12 cellular contexts compared by ENCODE assay signal in the genomic region with DNA sequence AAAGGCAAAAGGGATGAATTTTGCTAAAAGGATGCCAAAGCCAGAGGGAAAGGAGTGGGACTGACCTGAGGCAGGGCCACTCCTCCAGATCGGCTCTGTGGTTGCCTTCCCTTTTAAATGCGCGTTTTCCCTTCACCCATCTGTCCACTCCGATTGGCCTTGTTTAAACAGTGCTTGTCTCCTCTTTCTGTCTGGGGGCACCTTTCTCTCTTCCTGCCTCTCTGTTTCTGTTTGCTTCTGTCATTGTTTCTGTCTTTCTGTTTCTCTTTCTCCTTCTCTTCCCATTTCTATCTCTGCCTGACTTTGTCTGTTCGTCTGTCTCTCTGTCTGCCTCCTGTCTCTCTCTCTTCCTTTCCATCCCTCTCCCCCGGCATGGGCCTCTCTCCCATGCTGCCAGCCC. TPM values are rescaled to one million over a fixed set of nuclear protein-coding genes. Genes with fewer than 3 reads are reported as not detected.
DNase-seq lines count a peak whose midpoint lies in the region; ATAC-seq and TF ChIP-seq lines count a peak whose summit lies in the region.
"Had no signal": no experiment of that assay in that cellular context is flagged by ENCODE, and none has a peak within 500 bp of the region (broad histone marks: within the 10 kb centered on the region; RNA-seq: fewer than 3 reads in every experiment).

No MANE protein-coding gene starts in this region.

- H3K9ac ChIP-seq in KMS-11, result no peak overlapping the region

- peaks cover 3% of the 10 kb centered on the region for H3K36me3 Mint-ChIP-seq in brain

- H3K4me3 ChIP-seq in KMS-11 (IDR thresholded peaks at IDR 0.05; ENCODE audit: insufficient read depth, low read depth, low read length), result no peak overlapping the region
- H3K4me3 ChIP-seq in brain microvascular endothelial cell (ENCODE audit: low read depth, low read length), result no peak overlapping the region

- DNase-seq in GM10266 (ENCODE audit: extremely low spot score) (peak; percentile 77), GM19240 (ENCODE audit: insufficient read length, low spot score) (peak; percentile 65), brain microvascular endothelial cell (no peak)
- DNase-seq in stimulated activated CD8-positive, alpha-beta memory T cell treated with anti-CD3 and anti-CD28 coated beads, Interleukin-4, amount 100 ng/mL, for 48 hours, result no peak
- DNase-seq: erythroblast; NK-92 treated with Interleukin-12 subunit alpha and Interleukin-12 subunit beta, amount 100 ng/mL, for 24 hours; T-helper 17 cell had no signal

- no peak for TF ChIP-seq CTCF in GM10266 (IDR thresholded peaks at IDR 0.05; ENCODE audit: control insufficient read depth, insufficient read depth, low read depth, missing control alignments)
- TF ChIP-seq CTCF in KMS-11 (conservative IDR thresholded peaks at IDR 0.05; ENCODE audit: low read depth, low read length), result no peak
- no peak for TF ChIP-seq CTCF in brain (conservative IDR thresholded peaks at IDR 0.05)
- no peak for TF ChIP-seq CTCF in brain microvascular endothelial cell (IDR thresholded peaks at IDR 0.05; ENCODE audit: low read depth, low read length, missing control alignments)

- H3K27me3 ChIP-seq in KMS-11 (ENCODE audit: insufficient read depth, low read depth) (peaks cover 34% of the 10 kb centered on the region; the same call in 1 of the 2 replicates), brain microvascular endothelial cell (replicated peaks) (peaks cover 34% of the 10 kb centered on the region)

- peak overlapping the region; percentile 56 for H2AFZ ChIP-seq in KMS-11 (ENCODE audit: low read depth)

- H3K27ac ChIP-seq in KMS-11 (no peak overlapping the region), brain microvascular endothelial cell (no peak overlapping the region)

- no peaks in the 10 kb centered on the region for H3K79me2 ChIP-seq in KMS-11 (ENCODE audit: insufficient read depth, low read depth)

- peak overlapping the region in 3 of 5 experiments; percentile 4 to 86 (median 74) for H3K27ac Mint-ChIP-seq in brain
- H3K27ac Mint-ChIP-seq: T-helper 17 cell had no signal

- peaks cover 74% of the 10 kb centered on the region for H3K27me3 Mint-ChIP-seq in brain

- no peak for ATAC-seq in HG03521 (IDR thresholded peaks at IDR 0.05; ENCODE audit: unreplicated experiment)
- ATAC-seq in GM18861 (IDR thresholded peaks at IDR 0.05; ENCODE audit: unreplicated experiment), result no peak
- ATAC-seq: HCT116, T-helper 17 cell had no signal

- in situ Hi-C loops in brain microvascular endothelial cell (cut with HindIII; ENCODE audit: low pct_ligation_motif_present, low sequenced_read_pairs), result no loop called here

- H3K4me3 Mint-ChIP-seq in brain, result peak overlapping the region in 2 of 5 experiments; percentile 0 to 42
- H3K4me3 Mint-ChIP-seq: T-helper 17 cell had no signal

- peaks cover 20% of the 10 kb centered on the region for H3K4me1 ChIP-seq in KMS-11 (ENCODE audit: low read depth, poor library complexity, severe bottlenecking)

- H3K4me1 Mint-ChIP-seq in brain, result peaks cover 25% of the 10 kb centered on the region

- no peaks in the 10 kb centered on the region for H3K9me3 Mint-ChIP-seq in brain

- no peaks in the 10 kb centered on the region for H4K20me1 ChIP-seq in KMS-11 (ENCODE audit: insufficient read depth)

- H3K36me3 ChIP-seq in KMS-11 (ENCODE audit: insufficient read depth) (no peaks in the 10 kb centered on the region), brain microvascular endothelial cell (replicated peaks) (no peaks in the 10 kb centered on the region)

- peak overlapping the region; percentile 58 for H3K4me2 ChIP-seq in KMS-11

RNA-seq across cellular contexts. Expression of gene HSPB1, which starts 29.6 kb away (rescaled TPM):
- 404 TPM for polyA plus RNA-seq in brain (ENCODE audit: insufficient read depth, low read depth, low replicate concordance)

Comparison
In these comparisons a context has a peak if more than half of its experiments do, and no peak if none do; other contexts are left out.
1. DNase-seq: peak in GM10266 (single experiment) and GM19240 (single experiment); none in brain microvascular endothelial cell (single experiment) and stimulated activated CD8-positive, alpha-beta memory T cell treated with anti-CD3 and anti-CD28 coated beads, Interleukin-4, amount 100 ng/mL, for 48 hours (single experiment).